Comparison of ENCODE assay signal across 1 cellular context in genomic region chr1:30757976-30758688, GRCh38.
A peak's percentile ranks its signal among the peaks of the same experiment; 100 is the strongest.
TF ChIP-seq lines count a peak whose summit lies in the region.

No MANE protein-coding gene starts in this region.

TF ChIP-seq in K562, 482 proteins besides CTCF, POLR2A, EP300 and RAD21 (continued from another document):
- TF ChIP-seq ZBTB33 (CRISPR knock-in tag; IDR thresholded peaks at IDR 0.05) (no peak), PHB2 (IDR thresholded peaks at IDR 0.05; ENCODE audit: low read depth) (no peak), MYBL2 (IDR thresholded peaks at IDR 0.05; ENCODE audit: low read depth) (no peak), MYBL2 (CRISPR knock-in tag; IDR thresholded peaks at IDR 0.05; ENCODE audit: borderline replicate concordance) (no peak), USF1 (CRISPR knock-in tag; IDR thresholded peaks at IDR 0.05) (no peak), MEIS2 (IDR thresholded peaks at IDR 0.05; ENCODE audit: partially characterized antibody) (no peak), EP400 (IDR thresholded peaks at IDR 0.05) (no peak), AFF1 (IDR thresholded peaks at IDR 0.05; ENCODE audit: low read depth in 1 of 2, partially characterized antibody in 2 of 2) (no peak), ZNF445 (CRISPR knock-in tag; IDR thresholded peaks at IDR 0.05; ENCODE audit: low read depth) (no peak), HNRNPL (IDR thresholded peaks at IDR 0.05; ENCODE audit: low read depth, low read length) (no peak), SMARCA5 (IDR thresholded peaks at IDR 0.05) (peak; percentile 97), LEF1 (IDR thresholded peaks at IDR 0.05) (no peak), OTX1 (CRISPR knock-in tag; IDR thresholded peaks at IDR 0.05) (no peak), MAZ (CRISPR knock-in tag; conservative IDR thresholded peaks at IDR 0.05 in 1 of 2, IDR thresholded peaks at IDR 0.05 in 1 of 2) (0 out of 4 replicates have a peak, but pooled peaks of 1 of the 2 experiments have one; percentile 9), BRD9 (IDR thresholded peaks at IDR 0.05; ENCODE audit: low read depth, partially characterized antibody) (peak; percentile 71), SLC30A9 (CRISPR knock-in tag; IDR thresholded peaks at IDR 0.05) (no peak), PTTG1 (tag; IDR thresholded peaks at IDR 0.05; ENCODE audit: low read depth) (no peak), ZNF511 (CRISPR knock-in tag; IDR thresholded peaks at IDR 0.05) (no peak), HDAC2 (IDR thresholded peaks at IDR 0.05) (peak; percentile 75), U2AF2 (optimal IDR thresholded peaks at IDR 0.05; ENCODE audit: low read depth, low read length) (no peak), ZFP30 (CRISPR knock-in tag; IDR thresholded peaks at IDR 0.05; ENCODE audit: borderline replicate concordance) (no peak), MNT (conservative IDR thresholded peaks at IDR 0.05) (no peak), CBX3 (IDR thresholded peaks at IDR 0.05; ENCODE audit: borderline replicate concordance in 1 of 2, low read length in 2 of 2) (peak in 1 of 2 experiments; percentile 49; a peak in 1 of 3 replicates), NFRKB (IDR thresholded peaks at IDR 0.05; ENCODE audit: low read depth) (no peak; the same call in 1 of the 2 replicates), ZFX (CRISPR knock-in tag; IDR thresholded peaks at IDR 0.05) (no peak), ZFPM2 (CRISPR knock-in tag; IDR thresholded peaks at IDR 0.05) (no peak), ZBTB34 (CRISPR knock-in tag; IDR thresholded peaks at IDR 0.05) (no peak), USF2 (CRISPR knock-in tag; IDR thresholded peaks at IDR 0.05) (no peak), CHD4 (IDR thresholded peaks at IDR 0.05; ENCODE audit: insufficient read depth, insufficient replicate concordance, low read depth, low read length, poor library complexity, severe bottlenecking) (peak; percentile 96), FOXA3 (CRISPR knock-in tag; conservative IDR thresholded peaks at IDR 0.05 in 1 of 2, IDR thresholded peaks at IDR 0.05 in 1 of 2) (no peak), SRSF1 (IDR thresholded peaks at IDR 0.05; ENCODE audit: low read depth, low read length) (no peak), ZNF146 (CRISPR knock-in tag; IDR thresholded peaks at IDR 0.05; ENCODE audit: unreplicated experiment) (no peak), BRCA1 (IDR thresholded peaks at IDR 0.05) (no peak), BRCA1 (CRISPR knock-in tag; IDR thresholded peaks at IDR 0.05) (0 out of 2 replicates have a peak, but pooled peaks have one; percentile 39), CBX1 (IDR thresholded peaks at IDR 0.05; ENCODE audit: low read depth) (peak; percentile 59; the same call in 1 of the 2 replicates), E2F1 (CRISPR knock-in tag; IDR thresholded peaks at IDR 0.05) (no peak), ZNF592 (IDR thresholded peaks at IDR 0.05) (no peak), ARID4B (CRISPR knock-in tag; IDR thresholded peaks at IDR 0.05) (0 out of 2 replicates have a peak, but pooled peaks have one; percentile 12)
